In the genomic region with DNA sequence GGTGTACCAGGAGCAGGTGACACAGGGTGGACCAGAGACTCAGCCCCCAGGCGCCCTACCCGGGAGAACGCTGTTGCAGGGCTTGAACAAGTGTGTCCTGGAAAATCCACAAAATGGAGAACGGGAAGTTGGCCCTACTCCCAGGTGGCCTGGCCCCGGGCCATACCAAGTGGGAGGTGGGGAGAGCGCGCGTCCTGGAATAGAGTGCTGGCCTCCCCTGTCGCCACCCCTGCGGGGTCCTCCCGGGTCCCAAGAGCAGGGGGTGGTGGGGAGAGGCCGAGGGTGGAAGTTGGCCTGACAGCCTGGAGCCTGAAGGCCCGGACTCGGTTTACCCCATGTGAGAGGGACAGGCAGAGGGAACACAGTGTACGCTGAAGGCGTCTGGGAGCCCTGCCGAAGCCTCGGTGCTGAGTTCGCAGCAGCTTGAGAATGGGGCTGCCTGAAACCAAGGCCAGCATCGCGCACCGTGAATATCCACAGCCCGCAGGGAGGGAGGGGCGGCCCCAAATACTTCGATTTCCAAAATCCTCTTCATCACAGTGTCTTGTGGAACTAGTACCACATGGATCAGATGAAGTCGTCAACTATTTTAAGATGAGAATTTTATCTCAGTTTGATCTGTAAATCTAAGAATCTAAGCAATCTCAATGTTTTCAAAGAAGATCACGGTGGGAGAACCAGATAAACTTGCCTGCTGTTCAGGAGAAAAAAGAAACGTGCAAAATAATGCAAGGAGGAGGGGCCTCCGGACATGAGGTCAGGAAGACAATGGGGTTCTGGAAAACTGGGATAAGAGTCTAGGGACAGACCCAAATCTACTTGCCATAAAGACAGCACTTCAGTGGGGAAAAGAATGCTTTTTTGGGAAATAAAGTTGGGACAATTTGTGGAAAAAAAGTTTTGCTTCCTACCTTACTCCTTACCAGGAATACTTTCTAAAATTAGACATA, we compare ENCODE assay signal across 7 cellular contexts. TPM values are rescaled to one million over a fixed set of nuclear protein-coding genes. Genes with fewer than 3 reads are reported as not detected.
DNase-seq lines count a peak whose midpoint lies in the region; ATAC-seq and TF ChIP-seq lines count a peak whose summit lies in the region.

No MANE protein-coding gene starts in this region.

- no peak for TF ChIP-seq EP300 in stomach (IDR thresholded peaks at IDR 0.05)

- no peak for TF ChIP-seq POLR2A in stomach (IDR thresholded peaks at IDR 0.05)

- H3K27ac Mint-ChIP-seq in activated CD8-positive, alpha-beta T cell treated with anti-CD3 and anti-CD28 coated beads, Interleukin-2, amount 10 ng/mL, durations not matched to agents 7 days and 5 days = peak overlapping the region; percentile 98

- H3K27ac ChIP-seq in right cardiac atrium (ENCODE audit: low read length) (peak overlapping the region; percentile 91), stomach (peak overlapping the region; percentile 74 to 97 (median 96))

- H3K9me3 ChIP-seq in right cardiac atrium (ENCODE audit: control insufficient read depth, low read length) = no peaks in the 10 kb centered on the region
- no peaks in the 10 kb centered on the region for H3K9me3 ChIP-seq in stomach

- no peaks in the 10 kb centered on the region for H3K27me3 Mint-ChIP-seq in activated CD8-positive, alpha-beta T cell treated with anti-CD3 and anti-CD28 coated beads, Interleukin-2, amount 10 ng/mL, durations not matched to agents 7 days and 5 days (ENCODE audit: low read depth)

- peaks cover 0 to 28% (median 16%) of the 10 kb centered on the region in 4 donors for H3K36me3 ChIP-seq in stomach

- H3K4me1 ChIP-seq in right cardiac atrium (ENCODE audit: control insufficient read depth, insufficient read depth, low read length) (peaks cover 8% of the 10 kb centered on the region), stomach (peaks cover 52 to 74% (median 70%) of the 10 kb centered on the region in 4 donors)

- H3K4me3 ChIP-seq in right cardiac atrium (ENCODE audit: low read length) = peak overlapping the region; percentile 65
- H3K4me3 ChIP-seq in stomach = peak overlapping the region; percentile 21 to 97 (median 86)

- intact Hi-C loops in right cardiac atrium (cut with DNase I) (no loop called here), stomach (cut with DNase I; ENCODE audit: low total_unique reads) (no loop called here), sciatic nerve (cut with DNase I) (no loop called here)

- CTCF ChIA-PET in activated CD8-positive, alpha-beta T cell treated with anti-CD3 and anti-CD28 coated beads, Interleukin-2, amount 10 ng/mL, durations not matched to agents 7 days and 5 days (lab: Charles Lee) = interaction anchor here (3.3 to 3.4 kb wide), 2 partner anchors 8 to 25 kb away, joined by 24 to 38 read pairs; no protein-coding TSS in a partner anchor

- peaks cover 33% of the 10 kb centered on the region for H3K36me3 Mint-ChIP-seq in activated CD8-positive, alpha-beta T cell treated with anti-CD3 and anti-CD28 coated beads, Interleukin-2, amount 10 ng/mL, durations not matched to agents 7 days and 5 days (ENCODE audit: low read depth)

- in situ Hi-C loops in KBM-7 (cut with MboI; ENCODE audit: low pct_unique_long_range_greater_than_20kb, low sequenced_read_pairs) = no loop called here

- H3K4me1 Mint-ChIP-seq in activated CD8-positive, alpha-beta T cell treated with anti-CD3 and anti-CD28 coated beads, Interleukin-2, amount 10 ng/mL, durations not matched to agents 7 days and 5 days (ENCODE audit: low read depth) = peaks cover 40% of the 10 kb centered on the region

- H3K27me3 ChIP-seq in right cardiac atrium (ENCODE audit: control insufficient read depth, insufficient read depth) (no peaks in the 10 kb centered on the region), stomach (no peaks in the 10 kb centered on the region)

- no peak for ATAC-seq in activated CD8-positive, alpha-beta T cell treated with anti-CD3 and anti-CD28 coated beads, Interleukin-2, amount 10 ng/mL, durations not matched to agents 7 days and 5 days
- ATAC-seq in right cardiac atrium = peak; percentile 34 to 51
- ATAC-seq in HG02970 (IDR thresholded peaks at IDR 0.05; ENCODE audit: low FRiP score, unreplicated experiment) = no peak
- no peak for ATAC-seq in sciatic nerve

- POLR2A ChIA-PET in activated CD8-positive, alpha-beta T cell treated with anti-CD3 and anti-CD28 coated beads, Interleukin-2, amount 10 ng/mL, durations not matched to agents 7 days and 5 days (lab: Charles Lee) = interaction anchor here (1.0 to 1.5 kb wide), 3 partner anchors 10 to 18 kb away, joined by 5 to 7 read pairs (median 5); no protein-coding TSS in a partner anchor

- H3K9me3 Mint-ChIP-seq in activated CD8-positive, alpha-beta T cell treated with anti-CD3 and anti-CD28 coated beads, Interleukin-2, amount 10 ng/mL, durations not matched to agents 7 days and 5 days (ENCODE audit: insufficient read depth) = no peaks in the 10 kb centered on the region

- WGBS in right cardiac atrium = 28% methylated on average over 29 of the region's 29 CpGs
- 22 to 43% (median 29%) methylated on average over 25 to 29 of the region's 29 CpGs for WGBS in stomach, 5 donors

- H3K4me3 Mint-ChIP-seq in activated CD8-positive, alpha-beta T cell treated with anti-CD3 and anti-CD28 coated beads, Interleukin-2, amount 10 ng/mL, durations not matched to agents 7 days and 5 days = peak overlapping the region; percentile 95

- no peak for TF ChIP-seq CTCF in stomach (IDR thresholded peaks at IDR 0.05)

- peak; percentile 80 for DNase-seq in KBM-7
- DNase-seq in activated CD8-positive, alpha-beta T cell treated with anti-CD3 and anti-CD28 coated beads, Interleukin-2, amount 10 ng/mL, durations not matched to agents 7 days and 5 days = no peak
- DNase-seq in right cardiac atrium = peak in 2 of 3 donors; percentile 85 to 90
- peak; percentile 77 for DNase-seq in stomach
- DNase-seq in sciatic nerve (ENCODE audit: low spot score) = no peak
- no peak for DNase-seq in DMS53 (lab: John Stamatoyannopoulos, UW)

RNA-seq across cellular contexts. Expression of a gene that starts 10.4 kb away (rescaled TPM):
- total RNA-seq in activated CD8-positive, alpha-beta T cell treated with anti-CD3 and anti-CD28 coated beads, Interleukin-2, amount 10 ng/mL, durations not matched to agents 7 days and 5 days = 10 to 100 TPM; 26.5 to 29.8 TPM
- total RNA-seq in right cardiac atrium = 10 to 100 TPM in 1 of 4 donors, 1 to 10 TPM in 3; 6.4 to 11.1 (median 7.3) TPM
- 4.5 TPM for polyA plus RNA-seq in right cardiac atrium
- total RNA-seq in stomach = 10 to 100 TPM in 2 of 5 donors, 1 to 10 TPM in 2, not detected in 1; 3.5 to 31.9 (median 15.8) TPM
- 1 to 10 TPM; 5.0 to 7.6 (median 6.6) TPM for polyA plus RNA-seq in stomach
- total RNA-seq in sciatic nerve = 20.2 TPM

RNA-seq across cellular contexts. Expression of a gene that starts 11.5 kb away (rescaled TPM):
- total RNA-seq in activated CD8-positive, alpha-beta T cell treated with anti-CD3 and anti-CD28 coated beads, Interleukin-2, amount 10 ng/mL, durations not matched to agents 7 days and 5 days = 100 to 1,000 TPM; 181 to 196 TPM
- 10 to 100 TPM; 64.4 to 71.3 (median 68.3) TPM for total RNA-seq in right cardiac atrium
- 96.0 TPM for polyA plus RNA-seq in right cardiac atrium
- 100 to 1,000 TPM in 1 of 5 donors, 10 to 100 TPM in 4; 25.7 to 177 (median 33.0) TPM for total RNA-seq in stomach
- 10 to 100 TPM; 73.0 to 76.3 (median 75.5) TPM for polyA plus RNA-seq in stomach
- total RNA-seq in sciatic nerve = 78.9 TPM

RNA-seq across cellular contexts. Expression of a gene that starts 25.5 kb away (rescaled TPM):
- total RNA-seq in activated CD8-positive, alpha-beta T cell treated with anti-CD3 and anti-CD28 coated beads, Interleukin-2, amount 10 ng/mL, durations not matched to agents 7 days and 5 days = 10 to 100 TPM; 47.9 to 52.9 TPM
- total RNA-seq in right cardiac atrium (10 to 100 TPM; 12.8 to 22.1 (median 17.4) TPM), stomach (100 to 1,000 TPM in 1 of 5 donors, 10 to 100 TPM in 4; 10.1 to 164 (median 25.7) TPM), sciatic nerve (34.2 TPM)
- polyA plus RNA-seq in right cardiac atrium (15.3 TPM), stomach (10 to 100 TPM; 10.1 to 15.5 (median 15.2) TPM)

RNA-seq across cellular contexts. Expression of a gene that starts 31.4 kb away (rescaled TPM):
- 10 to 100 TPM in 1 of 2 experiments, 1 to 10 TPM in 1; 9.9 to 11.0 TPM for total RNA-seq in activated CD8-positive, alpha-beta T cell treated with anti-CD3 and anti-CD28 coated beads, Interleukin-2, amount 10 ng/mL, durations not matched to agents 7 days and 5 days
- total RNA-seq in right cardiac atrium (1 to 10 TPM; 1.2 to 2.7 (median 2.0) TPM), stomach (10 to 100 TPM in 3 of 5 donors, 1 to 10 TPM in 2; 4.2 to 75.9 (median 18.3) TPM), sciatic nerve (4.3 TPM)
- polyA plus RNA-seq in right cardiac atrium (1.8 TPM), stomach (1 to 10 TPM; 5.5 to 6.7 (median 6.0) TPM)

RNA-seq across cellular contexts. Expression of a gene that starts 31.4 kb away (rescaled TPM):
- 10 to 100 TPM; 29.9 to 37.2 TPM for total RNA-seq in activated CD8-positive, alpha-beta T cell treated with anti-CD3 and anti-CD28 coated beads, Interleukin-2, amount 10 ng/mL, durations not matched to agents 7 days and 5 days
- total RNA-seq in right cardiac atrium (10 to 100 TPM; 18.4 to 19.9 (median 18.9) TPM), stomach (10 to 100 TPM; 10.7 to 77.6 (median 17.9) TPM), sciatic nerve (53.5 TPM)
- polyA plus RNA-seq in right cardiac atrium (16.1 TPM), stomach (10 to 100 TPM in 2 of 3 donors, 1 to 10 TPM in 1; 7.8 to 23.9 (median 19.4) TPM)

Comparison
In these comparisons a context has a peak if more than half of its experiments do, and no peak if none do; other contexts are left out.
1. DNase-seq: peak in KBM-7 (single experiment), right cardiac atrium (2 of 3) and stomach (single experiment); none in activated CD8-positive, alpha-beta T cell treated with anti-CD3 and anti-CD28 coated beads, Interleukin-2, amount 10 ng/mL, durations not matched to agents 7 days and 5 days (single experiment), sciatic nerve (single experiment) and DMS53 (single experiment).
2. ATAC-seq: peak in right cardiac atrium (2 of 2); none in activated CD8-positive, alpha-beta T cell treated with anti-CD3 and anti-CD28 coated beads, Interleukin-2, amount 10 ng/mL, durations not matched to agents 7 days and 5 days (single experiment), HG02970 (single experiment) and sciatic nerve (single experiment).